12 cellular contexts compared by ENCODE assay signal in genomic region chr7:127578036-127578684, GRCh38. TPM values are rescaled to one million over a fixed set of nuclear protein-coding genes. Genes with fewer than 3 reads are reported as not detected.
DNase-seq lines count a peak whose midpoint lies in the region; ATAC-seq, FAIRE-seq and TF ChIP-seq lines count a peak whose summit lies in the region.
"Had no signal": no experiment of that assay in that cellular context is flagged by ENCODE, and none has a peak within 500 bp of the region (broad histone marks: within the 10 kb centered on the region; RNA-seq: fewer than 3 reads in every experiment).

No MANE protein-coding gene starts in this region.

- no peak overlapping the region for H3K4ac ChIP-seq in H1 (replicated peaks; ENCODE audit: insufficient read length, low read depth, low read length)

- H3K4me2 ChIP-seq in H1 (ENCODE audit: insufficient read depth in 1 of 2, low read depth in 2 of 2, low read length in 2 of 2): no peak overlapping the region
- H3K4me2 ChIP-seq: BLaER1 treated with 17β-estradiol and CSF1 and Interleukin-3, amounts not matched to agents 10 nM and 100 nM had no signal

- H3K23ac ChIP-seq in H1 (ENCODE audit: insufficient read length): no peak overlapping the region

- no peak overlapping the region for H3K4me3 ChIP-seq in H1 (ENCODE audit: extremely low read depth in 1 of 4, insufficient read depth in 2 of 4, low read depth in 3 of 4, low read length in 4 of 4)
- H3K4me3 ChIP-seq: BLaER1 treated with 17β-estradiol and CSF1 and Interleukin-3, amounts not matched to agents 10 nM and 100 nM; upper lobe of right lung had no signal

- peaks cover 4 to 5% of the 10 kb centered on the region in 2 experiments for H4K20me1 ChIP-seq in H1 (replicated peaks in 1 of 2; ENCODE audit: control insufficient read depth in 1 of 2, insufficient read depth in 2 of 2, low read length in 2 of 2)

- POLR2A ChIA-PET in H1 (lab: Charles Lee; ENCODE audit: partially characterized antibody): no interaction called here

- no peak overlapping the region for H3K18ac ChIP-seq in H1 (ENCODE audit: extremely low read depth, low read length)

- H3K27me3 ChIP-seq in H1 (replicated peaks in 1 of 4; ENCODE audit: control insufficient read depth in 3 of 4, extremely low read depth in 1 of 4, insufficient read depth in 3 of 4, low read length in 3 of 4): no peaks in the 10 kb centered on the region
- H3K27me3 ChIP-seq: BLaER1 treated with 17β-estradiol and CSF1 and Interleukin-3, amounts not matched to agents 10 nM and 100 nM; upper lobe of right lung had no signal

- peak; percentile 20 for DNase-seq in NCI-H82 (lab: John Stamatoyannopoulos, UW)
- no peak for DNase-seq in NCI-H82 treated with DMSO at 0.1 percent for 48 hours (lab: John Stamatoyannopoulos, UW; ENCODE audit: unreplicated experiment)
- peak; percentile 53 for DNase-seq in NCI-H69 (lab: John Stamatoyannopoulos, UW)
- DNase-seq in H1 (ENCODE audit: low read depth in 1 of 2, low spot score in 2 of 2): no peak
- peak; percentile 37 for DNase-seq in stimulated activated CD8-positive, alpha-beta memory T cell treated with anti-CD3 and anti-CD28 coated beads, Interleukin-4, amount 100 ng/mL, for 48 hours
- DNase-seq in NCI-H2107 (lab: John Stamatoyannopoulos, UW): no peak
- DNase-seq: activated CD4-positive, alpha-beta T cell treated with anti-CD3 and anti-CD28 coated beads, Interleukin-2, amount 10 ng/mL, durations not matched to agents 7 days and 5 days; hippocampal formation; upper lobe of right lung had no signal

- 78% methylated on average over 5 of the region's 5 CpGs; no CpG with 5 or more reads in 1 of the 2 experiments for WGBS in H1 (ENCODE audit: extremely low coverage in 1 of 2, insufficient coverage in 1 of 2, insufficient read length in 1 of 2, insufficient replicate concordance in 2 of 2, low coverage in 1 of 2, low lambda C conversion rate in 2 of 2, missing lambda C conversion rate in 1 of 2), 2 experiments

- H4K5ac ChIP-seq in H1 (ENCODE audit: insufficient read length, low read depth, low read length): no peak overlapping the region

- H2BK5ac ChIP-seq in H1 (ENCODE audit: low read depth, low read length): no peak overlapping the region

- no peak overlapping the region for H4K8ac ChIP-seq in H1 (ENCODE audit: extremely low read depth, insufficient read depth, low read length)

- H3K56ac ChIP-seq in H1 (replicated peaks; ENCODE audit: insufficient read length, low read depth, low read length): no peak overlapping the region

- peak; percentile 26 to 55 (median 54) for TF ChIP-seq CTCF in H1 (IDR thresholded peaks at IDR 0.05; ENCODE audit: control extremely low read depth in 1 of 3, insufficient read depth in 1 of 3, low read depth in 1 of 3, low read length in 3 of 3)

- FAIRE-seq in H1 (lab: Jason Lieb, UNC): peak; percentile 65

- no peak overlapping the region for H2AFZ ChIP-seq in H1 (ENCODE audit: low read length)

- no peaks in the 10 kb centered on the region for H3K23me2 ChIP-seq in H1 (ENCODE audit: low read depth, low read length)

- peak; percentile 40 to 57 for TF ChIP-seq RAD21 in H1 (IDR thresholded peaks at IDR 0.05 in 1 of 2, conservative IDR thresholded peaks at IDR 0.05 in 1 of 2; ENCODE audit: low read depth in 2 of 2, low read length in 2 of 2)

- no peak for TF ChIP-seq EP300 in H1 (IDR thresholded peaks at IDR 0.05; ENCODE audit: borderline replicate concordance in 1 of 2, low read depth in 2 of 2, low read length in 2 of 2)

- H2BK12ac ChIP-seq in H1 (ENCODE audit: low read depth, low read length): no peak overlapping the region

- peaks cover 0 to 18% (median 6%) of the 10 kb centered on the region in 4 experiments; a peak in 4 of 8 replicates for H3K36me3 ChIP-seq in H1 (ENCODE audit: control insufficient read depth in 2 of 4, insufficient read depth in 4 of 4, low read length in 3 of 4)

- no peak overlapping the region for H2BK120ac ChIP-seq in H1 (replicated peaks; ENCODE audit: low read depth, low read length)

- H2AK5ac ChIP-seq in H1 (ENCODE audit: low read depth, low read length): no peak overlapping the region

- no peak overlapping the region for H4K91ac ChIP-seq in H1 (replicated peaks; ENCODE audit: insufficient read length, low read length)

- no peak for TF ChIP-seq POLR2A in H1 (IDR thresholded peaks at IDR 0.05; ENCODE audit: control extremely low read depth in 1 of 2, low read depth in 2 of 2, low read length in 2 of 2)

- H3K79me1 ChIP-seq in H1 (ENCODE audit: low read depth, low read length): 0 out of 2 replicates have a peak, but pooled peaks cover 3% of the 10 kb centered on the region

- H3K14ac ChIP-seq in H1 (ENCODE audit: insufficient read length): no peak overlapping the region

- no peak overlapping the region for H3K9ac ChIP-seq in H1 (replicated peaks in 1 of 4; ENCODE audit: extremely low read depth in 1 of 4, low read depth in 3 of 4, low read length in 3 of 4)
- H3K9ac ChIP-seq: BLaER1 treated with 17β-estradiol and CSF1 and Interleukin-3, amounts not matched to agents 10 nM and 100 nM had no signal

- 0 out of 4 replicates have a peak, but pooled peaks cover 0 to 2% of the 10 kb centered on the region in 2 experiments for H3K79me2 ChIP-seq in H1 (ENCODE audit: control insufficient read depth in 1 of 2, insufficient read depth in 2 of 2, low read length in 2 of 2)

- no peaks in the 10 kb centered on the region for H3K4me1 ChIP-seq in H1 (replicated peaks in 1 of 4; ENCODE audit: control insufficient read depth in 3 of 4, insufficient read depth in 4 of 4, low read length in 3 of 4)

- no peak overlapping the region for H3K27ac ChIP-seq in H1 (ENCODE audit: low read depth, low read length)
- H3K27ac ChIP-seq: BLaER1 treated with 17β-estradiol and CSF1 and Interleukin-3, amounts not matched to agents 10 nM and 100 nM; upper lobe of right lung had no signal

- CTCF ChIA-PET in H1 (lab: Charles Lee; ENCODE audit: partially characterized antibody): interaction anchor here (1.0 to 1.8 kb wide), 10 partner anchors 9 to 164 kb away, joined by 3 to 7 read pairs (median 3); no protein-coding TSS in a partner anchor

- no peak overlapping the region for H2BK20ac ChIP-seq in H1 (ENCODE audit: low read length)

- H2BK15ac ChIP-seq in H1 (ENCODE audit: low read length): no peak overlapping the region

- no peaks in the 10 kb centered on the region for H3K9me3 ChIP-seq in H1 (ENCODE audit: insufficient read depth in 2 of 2, low read depth in 1 of 2, low read length in 1 of 2)
- H3K9me3 ChIP-seq: upper lobe of right lung had no signal

- ATAC-seq in GM19455 (IDR thresholded peaks at IDR 0.05; ENCODE audit: unreplicated experiment) (no peak), GM18907 (IDR thresholded peaks at IDR 0.05; ENCODE audit: unreplicated experiment) (no peak)
- ATAC-seq: upper lobe of right lung had no signal

TF ChIP-seq in H1, 55 proteins besides CTCF, POLR2A, EP300 and RAD21 (continues in another document):
- TF ChIP-seq NRF1 (IDR thresholded peaks at IDR 0.05; ENCODE audit: low read depth, low read length) (no peak), YY1 (IDR thresholded peaks at IDR 0.05; ENCODE audit: low read depth, low read length) (no peak), RXRA (IDR thresholded peaks at IDR 0.05; ENCODE audit: insufficient read depth, low read depth, low read length) (no peak), BRCA1 (IDR thresholded peaks at IDR 0.05; ENCODE audit: low read depth, low read length) (no peak), ZNF274 (IDR thresholded peaks at IDR 0.05; ENCODE audit: borderline replicate concordance, extremely low read depth, low read length) (no peak)

RNA-seq across cellular contexts. Expression of gene GCC1, which starts 7.2 kb away (rescaled TPM):
- 14.7 and 15.0 TPM in 2 replicates for total RNA-seq in H1 (2021; fragmentation: NEBNext Ultra II Directional; extraction: Animal tissue kit (Norgen Biotek cat#: 25700))
- 3.3 and 4.6 TPM in 2 replicates for polyA plus RNA-seq in H1 (2011; rRNA removed)
- polyA plus RNA-seq in H1 (2011; cell fraction: cytosol; rRNA removed): 6.0 TPM
- polyA plus RNA-seq in H1 (2011; cell fraction: nucleus; rRNA removed): 4.3 TPM
- 10.9 to 11.3 TPM (median 11.0 TPM) in 4 replicates for polyA plus RNA-seq in H1 (2012, experiment 1 of 2)
- 2.1 TPM for polyA plus RNA-seq in H1 (2012, experiment 2 of 2)
- polyA plus RNA-seq in H1 (2013, experiment 1 of 2): 5.6 TPM
- polyA plus RNA-seq in H1 (2013, experiment 2 of 2): 5.4 TPM
- 9.9 and 13.4 TPM in 2 replicates for polyA minus RNA-seq in H1 (2011; rRNA and poly(A)+ RNA removed)
- polyA minus RNA-seq in H1 (2011; cell fraction: cytosol; rRNA and poly(A)+ RNA removed): 8.1 TPM
- polyA minus RNA-seq in H1 (2011; cell fraction: nucleus; rRNA and poly(A)+ RNA removed): 8.7 TPM

RNA-seq across cellular contexts. Expression of gene ARF5, which starts 10.1 kb away (rescaled TPM):
- 154 and 159 TPM in 2 replicates for total RNA-seq in H1 (2021; fragmentation: NEBNext Ultra II Directional; extraction: Animal tissue kit (Norgen Biotek cat#: 25700))
- polyA plus RNA-seq in H1 (2011; rRNA removed): 579 and 614 TPM in 2 replicates
- 391 TPM for polyA plus RNA-seq in H1 (2011; cell fraction: cytosol; rRNA removed)
- polyA plus RNA-seq in H1 (2011; cell fraction: nucleus; rRNA removed): 278 TPM
- polyA plus RNA-seq in H1 (2012, experiment 1 of 2): 185 to 246 TPM (median 218 TPM) in 4 replicates
- polyA plus RNA-seq in H1 (2012, experiment 2 of 2): 258 TPM
- 109 TPM for polyA plus RNA-seq in H1 (2013, experiment 1 of 2)
- 113 TPM for polyA plus RNA-seq in H1 (2013, experiment 2 of 2)
- 72.4 and 83.6 TPM in 2 replicates for polyA minus RNA-seq in H1 (2011; rRNA and poly(A)+ RNA removed)
- 73.8 TPM for polyA minus RNA-seq in H1 (2011; cell fraction: cytosol; rRNA and poly(A)+ RNA removed)
- polyA minus RNA-seq in H1 (2011; cell fraction: nucleus; rRNA and poly(A)+ RNA removed): 70.7 TPM

RNA-seq across cellular contexts. Expression of gene FSCN3, which starts 15.4 kb away (rescaled TPM):
- 0.95 and 1.6 TPM in 2 replicates for total RNA-seq in H1 (2021; fragmentation: NEBNext Ultra II Directional; extraction: Animal tissue kit (Norgen Biotek cat#: 25700))
- polyA plus RNA-seq in H1 (2011; rRNA removed): 0.45 and 0.78 TPM in 2 replicates
- polyA plus RNA-seq in H1 (2011; cell fraction: cytosol; rRNA removed): 1.2 TPM
- 1.1 TPM for polyA plus RNA-seq in H1 (2011; cell fraction: nucleus; rRNA removed)
- polyA plus RNA-seq in H1 (2012, experiment 1 of 2): 0.25 to 1.3 TPM (median 0.77 TPM) in 4 replicates
- 0.38 TPM for polyA plus RNA-seq in H1 (2012, experiment 2 of 2)
- polyA plus RNA-seq in H1 (2013, experiment 1 of 2): 1.2 TPM
- 1.1 TPM for polyA plus RNA-seq in H1 (2013, experiment 2 of 2)
- 0.20 and 1.1 TPM in 2 replicates for polyA minus RNA-seq in H1 (2011; rRNA and poly(A)+ RNA removed)
- polyA minus RNA-seq in H1 (2011; cell fraction: cytosol; rRNA and poly(A)+ RNA removed): not detected
- polyA minus RNA-seq in H1 (2011; cell fraction: nucleus; rRNA and poly(A)+ RNA removed): 1.4 TPM

RNA-seq across cellular contexts. Expression of gene PAX4, which starts 39.8 kb away (rescaled TPM):
- total RNA-seq in H1 (2021; fragmentation: NEBNext Ultra II Directional; extraction: Animal tissue kit (Norgen Biotek cat#: 25700)): not detected in 2 replicates
- 0.11 and 0.20 TPM in 2 replicates for polyA plus RNA-seq in H1 (2011; rRNA removed)
- 0.08 TPM for polyA plus RNA-seq in H1 (2011; cell fraction: cytosol; rRNA removed)
- polyA plus RNA-seq in H1 (2011; cell fraction: nucleus; rRNA removed): 0.43 TPM
- polyA plus RNA-seq in H1 (2012, experiment 1 of 2): 0.17 TPM in 1 of 4 replicates, not detected in the others
- polyA plus RNA-seq in H1 (2012, experiment 2 of 2): not detected
- polyA plus RNA-seq in H1 (2013, experiment 1 of 2): 0.08 TPM
- 0.04 TPM for polyA plus RNA-seq in H1 (2013, experiment 2 of 2)
- polyA minus RNA-seq in H1 (2011; rRNA and poly(A)+ RNA removed): not detected in 2 replicates
- polyA minus RNA-seq in H1 (2011; cell fraction: cytosol; rRNA and poly(A)+ RNA removed): not detected
- not detected for polyA minus RNA-seq in H1 (2011; cell fraction: nucleus; rRNA and poly(A)+ RNA removed)
- total RNA-seq: activated CD4-positive, alpha-beta T cell treated with anti-CD3 and anti-CD28 coated beads, Interleukin-2, amount 10 ng/mL, durations not matched to agents 7 days and 5 days; upper lobe of right lung had no signal

Comparison
In these comparisons a context has a peak if more than half of its experiments do, and no peak if none do; other contexts are left out.
1. DNase-seq: peak in NCI-H82 (single experiment), NCI-H69 (single experiment) and stimulated activated CD8-positive, alpha-beta memory T cell treated with anti-CD3 and anti-CD28 coated beads, Interleukin-4, amount 100 ng/mL, for 48 hours (single experiment); none in NCI-H82 treated with DMSO at 0.1 percent for 48 hours (single experiment), H1 (0 of 2) and NCI-H2107 (single experiment).